8 cellular contexts compared by ENCODE assay signal in the genomic region with DNA sequence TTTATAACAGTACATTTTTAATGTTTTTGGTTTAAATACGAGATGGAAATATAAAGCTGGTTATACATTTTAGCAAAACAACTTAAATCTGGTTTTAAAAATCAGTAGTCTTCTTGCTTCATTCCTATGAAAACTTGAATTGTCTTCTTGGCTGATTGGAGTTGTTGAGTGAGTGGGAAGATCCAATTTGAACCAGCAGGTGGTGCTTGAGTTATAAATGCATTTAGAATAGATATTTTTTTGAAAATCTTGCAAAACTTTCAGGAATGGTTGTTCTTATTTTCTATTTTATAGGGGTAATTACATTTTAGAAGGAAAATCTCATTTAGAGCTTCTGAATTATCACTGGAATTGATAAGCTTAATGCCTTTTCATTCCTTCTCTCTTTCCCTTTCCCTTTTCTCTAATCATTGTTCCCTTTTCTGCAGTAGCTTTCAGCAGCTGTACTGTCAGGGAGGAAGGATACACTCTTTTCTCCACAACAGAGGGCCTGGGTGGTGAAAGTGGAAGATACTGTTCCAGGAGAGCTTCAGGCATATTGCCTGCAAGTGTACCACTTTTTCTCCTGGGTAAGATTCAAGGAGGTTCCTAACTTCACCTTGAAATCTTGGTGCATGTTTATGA.
DNase-seq lines count a peak whose midpoint lies in the region; ATAC-seq, FAIRE-seq and TF ChIP-seq lines count a peak whose summit lies in the region.

No MANE protein-coding gene starts in this region.

- no peaks in the 10 kb centered on the region for H3K9me3 ChIP-seq in A549
- H3K9me3 ChIP-seq in CD4-positive, alpha-beta memory T cell (ENCODE audit: control insufficient read depth in 1 of 2, low read length in 2 of 2), result no peaks in the 10 kb centered on the region

- TF ChIP-seq RAD21 in A549 (conservative IDR thresholded peaks at IDR 0.05 in 1 of 2, IDR thresholded peaks at IDR 0.05 in 1 of 2), result no peak

- H2AFZ ChIP-seq in GM23338, result no peak overlapping the region

- TF ChIP-seq CTCF in A549 (IDR thresholded peaks at IDR 0.05), result no peak
- TF ChIP-seq CTCF in GM23338 (conservative IDR thresholded peaks at IDR 0.05; ENCODE audit: low read depth in 2 of 2), result peak; percentile 47 to 71
- TF ChIP-seq CTCF in RWPE1 (conservative IDR thresholded peaks at IDR 0.05; ENCODE audit: low read depth), result 0 out of 2 replicates have a peak, but pooled peaks have one; percentile 15

- H3K4me3 Mint-ChIP-seq in GM23338, result no peak overlapping the region
- H3K4me3 Mint-ChIP-seq in activated CD8-positive, alpha-beta T cell treated with anti-CD3 and anti-CD28 coated beads, Interleukin-2, amount 10 ng/mL, durations not matched to agents 7 days and 5 days, result no peak overlapping the region
- H3K4me3 Mint-ChIP-seq in CD4-positive, alpha-beta memory T cell, result no peak overlapping the region

- H3K79me2 ChIP-seq in GM23338 (replicated peaks; ENCODE audit: insufficient read depth), result no peaks in the 10 kb centered on the region

- H3K27me3 Mint-ChIP-seq in GM23338 (ENCODE audit: insufficient read depth, low read depth, poor library complexity), result no peaks in the 10 kb centered on the region
- H3K27me3 Mint-ChIP-seq in activated CD8-positive, alpha-beta T cell treated with anti-CD3 and anti-CD28 coated beads, Interleukin-2, amount 10 ng/mL, durations not matched to agents 7 days and 5 days (ENCODE audit: low read depth), result no peaks in the 10 kb centered on the region
- H3K27me3 Mint-ChIP-seq in CD4-positive, alpha-beta memory T cell, result no peaks in the 10 kb centered on the region

- no peaks in the 10 kb centered on the region for H3F3A ChIP-seq in GM23338 (replicated peaks; ENCODE audit: low read depth)

- POLR2A ChIA-PET in A549 (lab: Yijun Ruan, JAX) (no interaction called here), RWPE1 (lab: Yijun Ruan, JAX; ENCODE audit: low non-redundant PET) (no interaction called here)
- POLR2A ChIA-PET in activated CD8-positive, alpha-beta T cell treated with anti-CD3 and anti-CD28 coated beads, Interleukin-2, amount 10 ng/mL, durations not matched to agents 7 days and 5 days (lab: Charles Lee), result no interaction called here
- POLR2A ChIA-PET in CD4-positive, alpha-beta memory T cell (lab: Charles Lee; ENCODE audit: partially characterized antibody), result no interaction called here

- H3K4me1 ChIP-seq in A549, result no peaks in the 10 kb centered on the region
- H3K4me1 ChIP-seq in GM23338 (ENCODE audit: insufficient read depth), result peaks cover 11% of the 10 kb centered on the region
- no peaks in the 10 kb centered on the region for H3K4me1 ChIP-seq in CD4-positive, alpha-beta memory T cell (ENCODE audit: insufficient read depth, low read length)

- H3K36me3 Mint-ChIP-seq in GM23338 (ENCODE audit: low read depth), result no peaks in the 10 kb centered on the region
- no peaks in the 10 kb centered on the region for H3K36me3 Mint-ChIP-seq in activated CD8-positive, alpha-beta T cell treated with anti-CD3 and anti-CD28 coated beads, Interleukin-2, amount 10 ng/mL, durations not matched to agents 7 days and 5 days (ENCODE audit: low read depth)
- H3K36me3 Mint-ChIP-seq in CD4-positive, alpha-beta memory T cell, result no peaks in the 10 kb centered on the region

- H3K36me3 ChIP-seq in GM23338 (ENCODE audit: insufficient read depth), result no peaks in the 10 kb centered on the region
- H3K36me3 ChIP-seq in CD4-positive, alpha-beta memory T cell (ENCODE audit: insufficient read depth, low read length), result no peaks in the 10 kb centered on the region

- intact Hi-C loops in CD4-positive, alpha-beta memory T cell (cut with micrococcal nuclease), result no loop called here

- H4K20me1 ChIP-seq in GM23338 (replicated peaks; ENCODE audit: insufficient read depth), result no peaks in the 10 kb centered on the region

- no peak for TF ChIP-seq POLR2A in A549 (IDR thresholded peaks at IDR 0.05; ENCODE audit: low read length)

- no peak overlapping the region for H3K27ac Mint-ChIP-seq in GM23338
- H3K27ac Mint-ChIP-seq in activated CD8-positive, alpha-beta T cell treated with anti-CD3 and anti-CD28 coated beads, Interleukin-2, amount 10 ng/mL, durations not matched to agents 7 days and 5 days, result no peak overlapping the region
- H3K27ac Mint-ChIP-seq in CD4-positive, alpha-beta memory T cell, result no peak overlapping the region

- TF ChIP-seq EP300 in A549 (IDR thresholded peaks at IDR 0.05), result no peak

- no peaks in the 10 kb centered on the region for H3K9me3 Mint-ChIP-seq in GM23338
- H3K9me3 Mint-ChIP-seq in activated CD8-positive, alpha-beta T cell treated with anti-CD3 and anti-CD28 coated beads, Interleukin-2, amount 10 ng/mL, durations not matched to agents 7 days and 5 days (ENCODE audit: insufficient read depth), result no peaks in the 10 kb centered on the region
- H3K9me3 Mint-ChIP-seq in CD4-positive, alpha-beta memory T cell, result peaks cover 0 to 4% (median 0%) of the 10 kb centered on the region in 8 donors

- H3K4me3 ChIP-seq in A549 (no peak overlapping the region), GM23338 (no peak overlapping the region)
- no peak overlapping the region for H3K4me3 ChIP-seq in CD4-positive, alpha-beta memory T cell (ENCODE audit: low read length in 2 of 2)

- H3K27me3 ChIP-seq in GM23338 (ENCODE audit: insufficient read depth), result no peaks in the 10 kb centered on the region
- no peaks in the 10 kb centered on the region for H3K27me3 ChIP-seq in CD4-positive, alpha-beta memory T cell (ENCODE audit: insufficient read depth, low read length)

- H3K4me1 Mint-ChIP-seq in GM23338, result peaks cover 16% of the 10 kb centered on the region
- no peaks in the 10 kb centered on the region for H3K4me1 Mint-ChIP-seq in activated CD8-positive, alpha-beta T cell treated with anti-CD3 and anti-CD28 coated beads, Interleukin-2, amount 10 ng/mL, durations not matched to agents 7 days and 5 days (ENCODE audit: low read depth)
- H3K4me1 Mint-ChIP-seq in CD4-positive, alpha-beta memory T cell, result no peaks in the 10 kb centered on the region

- DNase-seq in A549 (ENCODE audit: low read depth in 1 of 2, low spot score in 1 of 2), result peak in 1 of 2 experiments; percentile 16
- DNase-seq in GM23338 (ENCODE audit: low spot score), result peak; percentile 66
- no peak for DNase-seq in RWPE1 (ENCODE audit: low spot score)
- DNase-seq in foreskin melanocyte, result peak; percentile 40
- no peak for DNase-seq in activated CD8-positive, alpha-beta T cell treated with anti-CD3 and anti-CD28 coated beads, Interleukin-2, amount 10 ng/mL, durations not matched to agents 7 days and 5 days
- DNase-seq in CD4-positive, alpha-beta memory T cell, result no peak

- H3K4me2 ChIP-seq in A549 (no peak overlapping the region), GM23338 (no peak overlapping the region)

- no peak overlapping the region for H3K27ac ChIP-seq in A549
- no peak overlapping the region for H3K27ac ChIP-seq in GM23338 (ENCODE audit: low read depth)
- no peak overlapping the region for H3K27ac ChIP-seq in RWPE1
- H3K27ac ChIP-seq in CD4-positive, alpha-beta memory T cell (ENCODE audit: low read depth, low read length), result no peak overlapping the region

- ATAC-seq in A549, result no peak
- ATAC-seq in GM23338, result no peak; the same call in 2 of the 3 replicates
- ATAC-seq in activated CD8-positive, alpha-beta T cell treated with anti-CD3 and anti-CD28 coated beads, Interleukin-2, amount 10 ng/mL, durations not matched to agents 7 days and 5 days, result no peak
- ATAC-seq in GM18511 (IDR thresholded peaks at IDR 0.05; ENCODE audit: unreplicated experiment), result no peak
- ATAC-seq in HG02759 (IDR thresholded peaks at IDR 0.05; ENCODE audit: unreplicated experiment), result no peak

- CTCF ChIA-PET in A549 (lab: Yijun Ruan, JAX) (interaction anchor here (0.8 kb wide), 1 partner anchor 9 kb away, joined by 3 read pairs; no protein-coding TSS in a partner anchor), RWPE1 (lab: Yijun Ruan, JAX) (interaction anchor here (0.6 to 0.7 kb wide), 4 partner anchors 10 to 150 kb away, joined by 3 to 4 read pairs (median 4); no protein-coding TSS in a partner anchor)
- CTCF ChIA-PET in activated CD8-positive, alpha-beta T cell treated with anti-CD3 and anti-CD28 coated beads, Interleukin-2, amount 10 ng/mL, durations not matched to agents 7 days and 5 days (lab: Charles Lee), result no interaction called here
- CTCF ChIA-PET in CD4-positive, alpha-beta memory T cell (lab: Charles Lee; ENCODE audit: partially characterized antibody), result interaction anchor here (1.3 kb wide), 1 partner anchor 21 kb away, joined by 3 read pairs; no protein-coding TSS in a partner anchor

- no peak for FAIRE-seq in A549 (lab: Jason Lieb, UNC)

- 0 out of 2 replicates have a peak, but pooled peaks cover under 1% of the 10 kb centered on the region for H3K9me2 ChIP-seq in GM23338 (ENCODE audit: insufficient read depth)

- 0% methylated on average over 1 of the region's 1 CpG for WGBS in A549 (ENCODE audit: missing lambda C conversion rate)

TF ChIP-seq in A549, 52 proteins besides CTCF, POLR2A, EP300 and RAD21:
- TF ChIP-seq RFX5 (IDR thresholded peaks at IDR 0.05) (no peak), SMC3 (IDR thresholded peaks at IDR 0.05) (0 out of 3 replicates have a peak, but pooled peaks have one; percentile 8)

TF ChIP-seq in GM23338, 12 proteins besides CTCF, POLR2A, EP300 and RAD21 (continues in another document):
- TF ChIP-seq STAT1 (IDR thresholded peaks at IDR 0.05; ENCODE audit: unreplicated experiment), result no peak
- TF ChIP-seq EZH2 (IDR thresholded peaks at IDR 0.05; ENCODE audit: low read depth, unreplicated experiment), result no peak

Comparison
In these comparisons a context has a peak if more than half of its experiments do, and no peak if none do; other contexts are left out.
1. DNase-seq: peak in GM23338 (single experiment) and foreskin melanocyte (single experiment); none in RWPE1 (single experiment), activated CD8-positive, alpha-beta T cell treated with anti-CD3 and anti-CD28 coated beads, Interleukin-2, amount 10 ng/mL, durations not matched to agents 7 days and 5 days (single experiment) and CD4-positive, alpha-beta memory T cell (0 of 5).